9 cellular contexts compared by ENCODE assay signal in the genomic region with DNA sequence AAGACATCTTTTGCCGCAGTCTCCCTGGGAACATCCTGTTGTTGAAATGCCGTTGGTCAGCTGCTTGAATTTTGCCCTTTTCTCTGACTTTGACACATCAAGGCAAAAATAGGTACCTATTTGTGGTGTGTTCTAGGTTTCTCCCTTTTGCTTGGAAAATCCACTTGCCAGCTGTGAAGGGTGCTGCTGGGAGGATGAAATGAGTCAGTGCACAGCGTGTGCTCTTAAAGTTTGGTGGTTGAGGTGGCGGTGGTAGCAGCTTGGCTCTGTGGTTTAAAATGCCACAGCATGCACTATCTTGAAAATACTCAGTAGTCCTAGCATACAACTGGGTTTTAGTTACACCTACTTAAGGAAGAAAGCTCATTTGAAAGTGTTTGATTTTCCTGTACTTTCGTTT.
A peak's percentile ranks its signal among the peaks of the same experiment; 100 is the strongest.
DNase-seq lines count a peak whose midpoint lies in the region; ATAC-seq and TF ChIP-seq lines count a peak whose summit lies in the region.
"Had no signal": no experiment of that assay in that cellular context is flagged by ENCODE, and none has a peak within 500 bp of the region (broad histone marks: within the 10 kb centered on the region; RNA-seq: fewer than 3 reads in every experiment).

No MANE protein-coding gene starts in this region.

- peaks cover 0 to 67% (median 51%) of the 10 kb centered on the region in 4 donors for H3K4me1 ChIP-seq in tibial artery

- peak overlapping the region; percentile 93 to 97 (median 96) for H3K27ac Mint-ChIP-seq in nephron

- no peaks in the 10 kb centered on the region for H3K27me3 ChIP-seq in tibial artery

- no peaks in the 10 kb centered on the region for H3K27me3 Mint-ChIP-seq in nephron (ENCODE audit: low read depth)
- H3K27me3 Mint-ChIP-seq: brain had no signal

- H3K27ac ChIP-seq in cingulate gyrus (ENCODE audit: low read depth, low read length): peak overlapping the region; percentile 81
- H3K27ac ChIP-seq in tibial artery: peak overlapping the region; percentile 66 to 83

- peaks cover 25% of the 10 kb centered on the region for H3K36me3 Mint-ChIP-seq in nephron (ENCODE audit: low read depth)

- no peaks in the 10 kb centered on the region for H3K9me3 Mint-ChIP-seq in nephron

- peak; percentile 36 for ATAC-seq in HG03060 (IDR thresholded peaks at IDR 0.05; ENCODE audit: low read depth, unreplicated experiment)

- intact Hi-C loops in tibial artery (cut with DNase I; ENCODE audit: low total_unique reads): no loop called here

- H3K4me1 Mint-ChIP-seq in nephron: peaks cover 67% of the 10 kb centered on the region

- DNase-seq in A172 (ENCODE audit: low spot score) (peak; percentile 74), tibial artery (no peak), AG08396 (ENCODE audit: low spot score) (no peak), ureter (ENCODE audit: low spot score) (no peak)
- DNase-seq in activated CD4-positive, alpha-beta T cell treated with anti-CD3 and anti-CD28 coated beads for 1 hour: peak; percentile 46

- H3K4me3 Mint-ChIP-seq in nephron: peak overlapping the region in 2 of 3 experiments; percentile 7 to 29

- H3K36me3 ChIP-seq in tibial artery: peaks cover 0 to 16% (median 8%) of the 10 kb centered on the region in 3 donors

- no peak for TF ChIP-seq CTCF in nephron (IDR thresholded peaks at IDR 0.05; ENCODE audit: unreplicated experiment in 3 of 3)
- TF ChIP-seq CTCF in tibial artery (IDR thresholded peaks at IDR 0.05): no peak

- no peak overlapping the region for H3K4me3 ChIP-seq in tibial artery

- H3K9me3 ChIP-seq in tibial artery: no peaks in the 10 kb centered on the region

Comparison
In these comparisons a context has a peak if more than half of its experiments do, and no peak if none do; other contexts are left out.
1. DNase-seq: peak in A172 (single experiment) and activated CD4-positive, alpha-beta T cell treated with anti-CD3 and anti-CD28 coated beads for 1 hour (single experiment); none in tibial artery (0 of 2), AG08396 (single experiment) and ureter (single experiment).